21 cellular contexts compared by ENCODE assay signal in the genomic region with DNA sequence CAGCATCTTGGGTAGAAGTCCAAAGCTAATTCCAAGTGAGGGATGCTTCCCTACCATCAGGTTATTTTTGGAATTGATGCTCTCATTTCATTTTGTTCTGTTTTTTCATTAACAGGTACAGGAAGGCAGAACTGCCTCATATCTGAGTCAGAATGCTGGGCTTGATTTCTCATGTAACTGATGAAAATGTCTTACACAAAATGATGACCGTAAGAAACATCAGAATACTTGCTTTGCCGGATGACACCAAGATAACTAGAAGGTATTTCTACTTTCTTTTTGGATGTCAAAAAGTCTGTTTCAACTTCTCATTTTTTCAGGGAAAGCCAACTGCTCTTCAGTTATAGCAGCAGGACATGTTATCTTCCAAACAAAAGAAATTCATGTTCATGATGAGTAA.
DNase-seq lines count a peak whose midpoint lies in the region; ATAC-seq, FAIRE-seq and TF ChIP-seq lines count a peak whose summit lies in the region.
"Had no signal": no experiment of that assay in that cellular context is flagged by ENCODE, and none has a peak within 500 bp of the region (broad histone marks: within the 10 kb centered on the region; RNA-seq: fewer than 3 reads in every experiment).

No MANE protein-coding gene starts in this region.

- POLR2A ChIA-PET in SK-N-SH (lab: Yijun Ruan, JAX): no interaction called here
- POLR2A ChIA-PET in activated CD8-positive, alpha-beta T cell treated with anti-CD3 and anti-CD28 coated beads, Interleukin-2, amount 10 ng/mL, durations not matched to agents 7 days and 5 days (lab: Charles Lee): no interaction called here

- H4K20me1 ChIP-seq in SK-N-SH (ENCODE audit: insufficient read depth) (no peaks in the 10 kb centered on the region), keratinocyte (ENCODE audit: control insufficient read depth, extremely low read depth, insufficient read depth, low read length) (no peaks in the 10 kb centered on the region)

- no peak for TF ChIP-seq CTCF in SK-N-SH (IDR thresholded peaks at IDR 0.05)
- no peak for TF ChIP-seq CTCF in bronchial epithelial cell (IDR thresholded peaks at IDR 0.05; ENCODE audit: insufficient read depth, low read length, severe bottlenecking)
- no peak for TF ChIP-seq CTCF in keratinocyte (optimal IDR thresholded peaks at IDR 0.05 in 1 of 3, IDR thresholded peaks at IDR 0.05 in 1 of 3, conservative IDR thresholded peaks at IDR 0.05 in 1 of 3; ENCODE audit: extremely low read depth in 1 of 3, insufficient read depth in 2 of 3, low read length in 3 of 3)
- TF ChIP-seq CTCF in type B pancreatic cell (conservative IDR thresholded peaks at IDR 0.05): no peak
- no peak for TF ChIP-seq CTCF in stomach (IDR thresholded peaks at IDR 0.05)

- peak overlapping the region; percentile 73 for H3K27ac Mint-ChIP-seq in type B pancreatic cell
- no peak overlapping the region for H3K27ac Mint-ChIP-seq in activated CD8-positive, alpha-beta T cell treated with anti-CD3 and anti-CD28 coated beads, Interleukin-2, amount 10 ng/mL, durations not matched to agents 7 days and 5 days
- H3K27ac Mint-ChIP-seq: CD4-positive, CD25-positive, alpha-beta regulatory T cell; CD8-positive, alpha-beta memory T cell had no signal

- peaks cover 25% of the 10 kb centered on the region for H3K4me1 Mint-ChIP-seq in type B pancreatic cell (ENCODE audit: unreplicated experiment)
- no peaks in the 10 kb centered on the region for H3K4me1 Mint-ChIP-seq in activated CD8-positive, alpha-beta T cell treated with anti-CD3 and anti-CD28 coated beads, Interleukin-2, amount 10 ng/mL, durations not matched to agents 7 days and 5 days (ENCODE audit: low read depth)
- H3K4me1 Mint-ChIP-seq: CD4-positive, CD25-positive, alpha-beta regulatory T cell; CD8-positive, alpha-beta memory T cell had no signal

- H3K36me3 Mint-ChIP-seq in type B pancreatic cell: no peaks in the 10 kb centered on the region
- no peaks in the 10 kb centered on the region for H3K36me3 Mint-ChIP-seq in activated CD8-positive, alpha-beta T cell treated with anti-CD3 and anti-CD28 coated beads, Interleukin-2, amount 10 ng/mL, durations not matched to agents 7 days and 5 days (ENCODE audit: low read depth)
- H3K36me3 Mint-ChIP-seq: CD4-positive, CD25-positive, alpha-beta regulatory T cell; CD8-positive, alpha-beta memory T cell had no signal

- H3K9me3 Mint-ChIP-seq in type B pancreatic cell: no peaks in the 10 kb centered on the region
- H3K9me3 Mint-ChIP-seq in activated CD8-positive, alpha-beta T cell treated with anti-CD3 and anti-CD28 coated beads, Interleukin-2, amount 10 ng/mL, durations not matched to agents 7 days and 5 days (ENCODE audit: insufficient read depth): no peaks in the 10 kb centered on the region
- H3K9me3 Mint-ChIP-seq: CD4-positive, CD25-positive, alpha-beta regulatory T cell; CD8-positive, alpha-beta memory T cell had no signal

- 87% methylated on average over 2 of the region's 2 CpGs for WGBS in SK-N-SH (ENCODE audit: low lambda C conversion rate)
- 92 to 100% (median 96%) methylated on average over 2 of the region's 2 CpGs for WGBS in stomach, 5 donors

- H3K27ac ChIP-seq in SK-N-SH (ENCODE audit: low read depth in 2 of 2, low read length in 1 of 2): peak overlapping the region in 1 of 2 experiments; percentile 27; a peak in 2 of 4 replicates
- peak overlapping the region; percentile 30 for H3K27ac ChIP-seq in keratinocyte (ENCODE audit: control insufficient read depth, insufficient read depth, low read length)
- H3K27ac ChIP-seq in stomach: no peak overlapping the region
- H3K27ac ChIP-seq: HL-60 had no signal

- H3K4me3 Mint-ChIP-seq in type B pancreatic cell: no peak overlapping the region
- H3K4me3 Mint-ChIP-seq in activated CD8-positive, alpha-beta T cell treated with anti-CD3 and anti-CD28 coated beads, Interleukin-2, amount 10 ng/mL, durations not matched to agents 7 days and 5 days: no peak overlapping the region
- H3K4me3 Mint-ChIP-seq: CD4-positive, CD25-positive, alpha-beta regulatory T cell; CD8-positive, alpha-beta memory T cell had no signal

- H3K9me3 ChIP-seq in SK-N-SH (no peaks in the 10 kb centered on the region), keratinocyte (ENCODE audit: control insufficient read depth, low read depth, low read length) (no peaks in the 10 kb centered on the region), stomach (no peaks in the 10 kb centered on the region)
- H3K9me3 ChIP-seq: BE2C, HAP-1 had no signal

- H3K9ac ChIP-seq in SK-N-SH (no peak overlapping the region), keratinocyte (ENCODE audit: control insufficient read depth, extremely low read depth, insufficient read depth, low read length) (no peak overlapping the region)

- DNase-seq in SK-N-SH (no peak), bronchial epithelial cell (ENCODE audit: low read depth) (peak; percentile 68), keratinocyte (ENCODE audit: low read depth, low spot score) (no peak), type B pancreatic cell (ENCODE audit: extremely low spot score, unreplicated experiment) (no peak), stomach (no peak), mesenteric fat pad (ENCODE audit: low spot score) (no peak)
- no peak for DNase-seq in activated CD8-positive, alpha-beta T cell treated with anti-CD3 and anti-CD28 coated beads, Interleukin-2, amount 10 ng/mL, durations not matched to agents 7 days and 5 days
- DNase-seq: ACHN; BE2C; C1 segment of cervical spinal cord; CD4-positive, CD25-positive, alpha-beta regulatory T cell; CD8-positive, alpha-beta memory T cell; COR-L47; DMS 273 treated with DMSO at 0.1 percent for 48 hours; DMS53; DND-41; EL had no signal

- no peaks in the 10 kb centered on the region for H3K79me2 ChIP-seq in SK-N-SH (ENCODE audit: insufficient read depth)
- H3K79me2 ChIP-seq in keratinocyte (ENCODE audit: control insufficient read depth, insufficient read depth, low read length): no peaks in the 10 kb centered on the region

- dilution Hi-C loops in keratinocyte (cut with MboI; ENCODE audit: extremely low pct_ligation_motif_present, low sequenced_read_pairs): no loop called here

- TF ChIP-seq EP300 in SK-N-SH (IDR thresholded peaks at IDR 0.05; ENCODE audit: borderline replicate concordance in 1 of 2, low read depth in 1 of 2, low read length in 1 of 2) (no peak), stomach (IDR thresholded peaks at IDR 0.05) (no peak)

- no peaks in the 10 kb centered on the region for H3K36me3 ChIP-seq in SK-N-SH (replicated peaks in 1 of 2; ENCODE audit: control insufficient read depth in 1 of 2, insufficient read depth in 2 of 2, low read length in 1 of 2)
- no peaks in the 10 kb centered on the region for H3K36me3 ChIP-seq in bronchial epithelial cell (ENCODE audit: control insufficient read depth, insufficient read depth, low read length)
- no peaks in the 10 kb centered on the region for H3K36me3 ChIP-seq in keratinocyte (ENCODE audit: control insufficient read depth in 2 of 2, extremely low read depth in 1 of 2, insufficient read depth in 2 of 2, low read length in 2 of 2)
- no peaks in the 10 kb centered on the region for H3K36me3 ChIP-seq in stomach
- H3K36me3 ChIP-seq: BE2C, HAP-1 had no signal

- CTCF ChIA-PET in SK-N-SH (lab: Yijun Ruan, JAX): interaction anchor here (0.6 kb wide), 1 partner anchor 11 kb away, joined by 3 read pairs; no protein-coding TSS in a partner anchor
- CTCF ChIA-PET in activated CD8-positive, alpha-beta T cell treated with anti-CD3 and anti-CD28 coated beads, Interleukin-2, amount 10 ng/mL, durations not matched to agents 7 days and 5 days (lab: Charles Lee): no interaction called here

- H2AFZ ChIP-seq in SK-N-SH (ENCODE audit: low read depth): peak overlapping the region; percentile 69; the same call in 1 of the 2 replicates
- H2AFZ ChIP-seq in keratinocyte (ENCODE audit: control insufficient read depth, low read length): no peak overlapping the region

- FAIRE-seq in bronchial epithelial cell (lab: Jason Lieb, UNC) (no peak), keratinocyte (lab: Jason Lieb, UNC) (peak; percentile 65)
- FAIRE-seq: A204.1, GM12878 had no signal

- H3K4me2 ChIP-seq in SK-N-SH (no peak overlapping the region), keratinocyte (ENCODE audit: control insufficient read depth, extremely low read depth, insufficient read depth, low read depth, low read length) (peak overlapping the region; percentile 23)

- H3K27me3 ChIP-seq in SK-N-SH (ENCODE audit: insufficient read depth): no peaks in the 10 kb centered on the region
- H3K27me3 ChIP-seq in bronchial epithelial cell (ENCODE audit: control insufficient read depth, insufficient read depth, low read length): no peaks in the 10 kb centered on the region
- H3K27me3 ChIP-seq in keratinocyte (ENCODE audit: control insufficient read depth, extremely low read depth, insufficient read depth, low read length): no peaks in the 10 kb centered on the region
- H3K27me3 ChIP-seq in stomach: no peaks in the 10 kb centered on the region
- H3K27me3 ChIP-seq: BE2C had no signal

- H3K4me1 ChIP-seq in SK-N-SH (ENCODE audit: control insufficient read depth in 1 of 2, insufficient read depth in 2 of 2, low read depth in 1 of 2, low read length in 1 of 2) (peaks cover 4 to 8% of the 10 kb centered on the region in 2 experiments; a peak in 2 of 4 replicates), keratinocyte (ENCODE audit: control insufficient read depth, extremely low read depth, insufficient read depth, low read length) (peaks cover 40% of the 10 kb centered on the region), stomach (peaks cover 0 to 19% (median 12%) of the 10 kb centered on the region in 4 donors)
- H3K4me1 ChIP-seq: BE2C had no signal

- TF ChIP-seq RAD21 in SK-N-SH (IDR thresholded peaks at IDR 0.05; ENCODE audit: low read length): no peak

- H3K27me3 Mint-ChIP-seq in type B pancreatic cell: no peaks in the 10 kb centered on the region
- no peaks in the 10 kb centered on the region for H3K27me3 Mint-ChIP-seq in activated CD8-positive, alpha-beta T cell treated with anti-CD3 and anti-CD28 coated beads, Interleukin-2, amount 10 ng/mL, durations not matched to agents 7 days and 5 days (ENCODE audit: low read depth)
- H3K27me3 Mint-ChIP-seq: CD8-positive, alpha-beta memory T cell had no signal

- intact Hi-C loops in stomach (cut with DNase I; ENCODE audit: low total_unique reads): loop anchor here (5.0 kb wide), 1 partner anchor 83 kb away; no protein-coding TSS in a partner anchor

- H3K4me3 ChIP-seq in SK-N-SH (ENCODE audit: low read depth in 2 of 2, low read length in 1 of 2) (no peak overlapping the region), bronchial epithelial cell (ENCODE audit: low read depth, low read length) (no peak overlapping the region), keratinocyte (ENCODE audit: control insufficient read depth in 2 of 3, extremely low read depth in 1 of 3, insufficient read depth in 2 of 3, low read depth in 1 of 3, low read length in 3 of 3) (no peak overlapping the region), stomach (no peak overlapping the region)
- H3K4me3 ChIP-seq: GM12878, HAP-1 had no signal

- no peak for TF ChIP-seq POLR2A in stomach (IDR thresholded peaks at IDR 0.05)

- H3K9me2 ChIP-seq in SK-N-SH: no peaks in the 10 kb centered on the region

- ATAC-seq in activated CD8-positive, alpha-beta T cell treated with anti-CD3 and anti-CD28 coated beads, Interleukin-2, amount 10 ng/mL, durations not matched to agents 7 days and 5 days: no peak
- ATAC-seq: GM12878 had no signal

- H3K9me1 ChIP-seq in keratinocyte (ENCODE audit: control insufficient read depth, extremely low read depth, insufficient read depth, low read length): no peaks in the 10 kb centered on the region

- no peaks in the 10 kb centered on the region for H3F3A ChIP-seq in SK-N-SH (replicated peaks; ENCODE audit: insufficient read depth)
